ENCODE assay signal across 19 cellular contexts in the genomic region with DNA sequence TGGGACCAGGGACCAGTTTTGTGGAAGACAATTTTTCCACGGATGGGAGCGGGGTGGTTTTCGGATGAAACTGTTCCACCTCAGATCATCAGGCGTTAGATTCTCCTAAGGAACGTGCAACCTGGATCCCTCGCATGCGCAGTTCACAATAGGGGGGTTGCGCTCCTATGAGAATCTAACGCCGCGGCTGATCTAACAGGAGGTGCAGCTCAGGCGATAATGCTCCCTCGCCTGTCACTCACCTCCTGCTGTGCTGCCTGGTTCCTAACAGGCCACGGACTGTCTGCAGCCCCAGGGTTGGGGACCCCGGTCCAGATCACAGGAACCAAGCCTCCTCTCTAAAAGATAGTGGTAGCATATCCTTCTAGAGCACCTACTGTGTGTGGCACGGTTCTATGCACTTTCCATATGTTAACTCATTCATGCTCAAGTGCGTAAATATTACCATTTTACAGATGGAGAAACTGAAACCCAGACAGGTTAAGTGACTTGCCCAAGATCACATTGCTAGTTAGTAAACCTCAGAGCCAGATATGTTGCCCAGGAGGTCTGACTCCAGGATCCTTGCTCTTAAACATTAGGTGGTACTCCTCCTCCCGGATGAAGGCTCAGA. TPM values are rescaled to one million over a fixed set of nuclear protein-coding genes. Genes with fewer than 3 reads are reported as not detected.
"Had no signal": no experiment of that assay in that cellular context is flagged by ENCODE, and none has a peak within 500 bp of the region (broad histone marks: within the 10 kb centered on the region; RNA-seq: fewer than 3 reads in every experiment).

No MANE protein-coding gene starts in this region.

- H3K9me3 Mint-ChIP-seq: activated CD8-positive, alpha-beta T cell treated with anti-CD3 and anti-CD28 coated beads for 36 hours; activated naive CD4-positive, alpha-beta T cell treated with anti-CD3 and anti-CD28 coated beads, Interleukin-2, amount 50 U/mL, for 24 hours; activated T-cell treated with anti-CD3 and anti-CD28 coated beads, Interleukin-2, amount 50 U/mL, for 4 hours; central memory CD8-positive, alpha-beta T cell; effector memory CD8-positive, alpha-beta T cell; stimulated activated memory B cell treated with anti-CD40 and anti-IgM and Interleukin-4, amounts not matched to agents 10 μg/mL and 1 μg/mL and 100 μg/mL, for 72 hours had no signal

- ATAC-seq: activated CD8-positive, alpha-beta T cell treated with anti-CD3 and anti-CD28 coated beads for 36 hours; activated T-cell treated with anti-CD3 and anti-CD28 coated beads, Interleukin-2, amount 50 U/mL, for 4 hours; body of pancreas; effector memory CD8-positive, alpha-beta T cell; stimulated activated memory B cell treated with anti-CD40 and anti-IgM and Interleukin-4, amounts not matched to agents 10 μg/mL and 1 μg/mL and 100 μg/mL, for 72 hours had no signal

- DNase-seq: activated CD4-positive, alpha-beta T cell treated with anti-CD3 and anti-CD28 coated beads for 4 hours; activated effector memory CD4-positive, alpha-beta T cell treated with anti-CD3 and anti-CD28 coated beads, Interleukin-2, amount 50 U/mL, for 16 hours; activated T-cell treated with anti-CD3 and anti-CD28 coated beads, Interleukin-2, amount 50 U/mL, for 4 hours; amniotic stem cell; effector memory CD8-positive, alpha-beta T cell; trophoblast cell had no signal

- H3K36me3 Mint-ChIP-seq: activated naive CD4-positive, alpha-beta T cell treated with anti-CD3 and anti-CD28 coated beads, Interleukin-2, amount 50 U/mL, for 24 hours; stimulated activated memory B cell treated with anti-CD40 and anti-IgM and Interleukin-4, amounts not matched to agents 10 μg/mL and 1 μg/mL and 100 μg/mL, for 72 hours had no signal

- H3K27ac ChIP-seq: body of pancreas, epithelial cell of prostate, pancreas, WERI-Rb-1 had no signal

- H3K27me3 ChIP-seq: body of pancreas, heart left ventricle, pancreas had no signal

- H3K9me3 ChIP-seq: body of pancreas, heart left ventricle, pancreas had no signal

- FAIRE-seq: frontal cortex, pancreas had no signal

- H3K36me3 ChIP-seq: heart left ventricle, pancreas had no signal

- H3K4me3 Mint-ChIP-seq: activated CD8-positive, alpha-beta T cell treated with anti-CD3 and anti-CD28 coated beads for 36 hours; activated naive CD4-positive, alpha-beta T cell treated with anti-CD3 and anti-CD28 coated beads, Interleukin-2, amount 50 U/mL, for 24 hours; activated T-cell treated with anti-CD3 and anti-CD28 coated beads, Interleukin-2, amount 50 U/mL, for 4 hours; central memory CD8-positive, alpha-beta T cell; effector memory CD8-positive, alpha-beta T cell; stimulated activated memory B cell treated with anti-CD40 and anti-IgM and Interleukin-4, amounts not matched to agents 10 μg/mL and 1 μg/mL and 100 μg/mL, for 72 hours had no signal

- H3K4me3 ChIP-seq: body of pancreas, lung, pancreas had no signal

- H3K27me3 Mint-ChIP-seq: activated CD8-positive, alpha-beta T cell treated with anti-CD3 and anti-CD28 coated beads for 36 hours; activated naive CD4-positive, alpha-beta T cell treated with anti-CD3 and anti-CD28 coated beads, Interleukin-2, amount 50 U/mL, for 24 hours; central memory CD8-positive, alpha-beta T cell; effector memory CD8-positive, alpha-beta T cell; stimulated activated memory B cell treated with anti-CD40 and anti-IgM and Interleukin-4, amounts not matched to agents 10 μg/mL and 1 μg/mL and 100 μg/mL, for 72 hours had no signal

- H3K27ac Mint-ChIP-seq: activated CD8-positive, alpha-beta T cell treated with anti-CD3 and anti-CD28 coated beads for 36 hours; activated naive CD4-positive, alpha-beta T cell treated with anti-CD3 and anti-CD28 coated beads, Interleukin-2, amount 50 U/mL, for 24 hours; effector memory CD8-positive, alpha-beta T cell; stimulated activated memory B cell treated with anti-CD40 and anti-IgM and Interleukin-4, amounts not matched to agents 10 μg/mL and 1 μg/mL and 100 μg/mL, for 72 hours had no signal

- H3K4me1 Mint-ChIP-seq: stimulated activated memory B cell treated with anti-CD40 and anti-IgM and Interleukin-4, amounts not matched to agents 10 μg/mL and 1 μg/mL and 100 μg/mL, for 72 hours had no signal

RNA-seq across cellular contexts. Expression of a gene that starts 25.3 kb away (rescaled TPM):
- total RNA-seq: activated CD8-positive, alpha-beta T cell treated with anti-CD3 and anti-CD28 coated beads for 36 hours; body of pancreas; frontal cortex; renal cortical epithelial cell; T-helper 1 cell treated with Interleukin-12 subunit alpha and Interleukin-12 subunit beta and Interleukin-4 antibody, amounts not matched to agents 30 ng/mL and 1 ng/mL, for 36 hours had no signal
